In genomic region chr20:37540838-37541237, GRCh38 we compare ENCODE assay signal across 2 cellular contexts. TPM values are rescaled to one million over a fixed set of nuclear protein-coding genes. Genes with fewer than 3 reads are reported as not detected.
"Had no signal": no experiment of that assay in that cellular context is flagged by ENCODE, and none has a peak within 500 bp of the region (broad histone marks: within the 10 kb centered on the region; RNA-seq: fewer than 3 reads in every experiment).

No MANE protein-coding gene starts in this region.

RNA-seq across cellular contexts. Expression of gene NNAT, which starts 19.8 kb away (rescaled TPM):
- total RNA-seq: liver, mononuclear cell had no signal
